In genomic region chr3:28726840-28727239, GRCh38 we compare ENCODE assay signal across 9 cellular contexts.
DNase-seq lines count a peak whose midpoint lies in the region; ATAC-seq, FAIRE-seq and TF ChIP-seq lines count a peak whose summit lies in the region.
"Had no signal": no experiment of that assay in that cellular context is flagged by ENCODE, and none has a peak within 500 bp of the region (broad histone marks: within the 10 kb centered on the region; RNA-seq: fewer than 3 reads in every experiment).

No MANE protein-coding gene starts in this region.

- TF ChIP-seq CTCF in HEK293 (tag by site-specific recombination; IDR thresholded peaks at IDR 0.05) (no peak), kidney (IDR thresholded peaks at IDR 0.05; ENCODE audit: borderline replicate concordance, extremely low read depth, insufficient read depth) (peak; percentile 39)

- no peak overlapping the region for H3K27ac Mint-ChIP-seq in activated T-cell treated with anti-CD3 and anti-CD28 coated beads, Interleukin-2, amount 50 U/mL, for 72 hours

- H3K27ac ChIP-seq in HEK293 (ENCODE audit: extremely low read depth, low read depth, low read length) (no peak overlapping the region), kidney (ENCODE audit: low read depth in 2 of 2, low read length in 2 of 2) (no peak overlapping the region)

- POLR2A ChIA-PET in HEK293 (lab: Yijun Ruan, JAX), result no interaction called here

- H3K4me1 Mint-ChIP-seq in activated T-cell treated with anti-CD3 and anti-CD28 coated beads, Interleukin-2, amount 50 U/mL, for 72 hours (ENCODE audit: low read depth), result no peaks in the 10 kb centered on the region
- H3K4me1 Mint-ChIP-seq: central memory CD8-positive, alpha-beta T cell had no signal

- H3K4me1 ChIP-seq in HEK293 (ENCODE audit: control insufficient read depth, insufficient read depth, low read length) (no peaks in the 10 kb centered on the region), kidney (ENCODE audit: control insufficient read depth in 1 of 2, insufficient read depth in 1 of 2, low read depth in 1 of 2, low read length in 2 of 2) (no peaks in the 10 kb centered on the region)

- H3K36me3 ChIP-seq in HEK293 (ENCODE audit: control insufficient read depth in 2 of 2, insufficient read depth in 1 of 2, low read length in 2 of 2) (no peaks in the 10 kb centered on the region), kidney (ENCODE audit: control insufficient read depth in 1 of 2, insufficient read depth in 2 of 2, low read length in 2 of 2) (no peaks in the 10 kb centered on the region)

- H3K27me3 Mint-ChIP-seq in activated T-cell treated with anti-CD3 and anti-CD28 coated beads, Interleukin-2, amount 50 U/mL, for 72 hours (ENCODE audit: low read depth), result peaks cover 6% of the 10 kb centered on the region
- H3K27me3 Mint-ChIP-seq: central memory CD8-positive, alpha-beta T cell had no signal

- H3K4me3 ChIP-seq in HEK293 (ENCODE audit: low read depth, low read length), result no peak overlapping the region
- H3K4me3 ChIP-seq in kidney (ENCODE audit: low read length in 2 of 2), result no peak overlapping the region

- peaks cover 4 to 14% of the 10 kb centered on the region in 2 donors for H3K9me3 Mint-ChIP-seq in activated T-cell treated with anti-CD3 and anti-CD28 coated beads, Interleukin-2, amount 50 U/mL, for 72 hours
- H3K9me3 Mint-ChIP-seq: central memory CD8-positive, alpha-beta T cell had no signal

- intact Hi-C loops in kidney (cut with DNase I), result no loop called here

- CTCF ChIA-PET in HEK293 (lab: Yijun Ruan, JAX), result interaction anchor here (0.6 to 2.7 kb wide), 14 partner anchors 9 to 254 kb away, joined by 3 to 20 read pairs (median 4); no protein-coding TSS in a partner anchor

- DNase-seq in activated T-cell treated with anti-CD3 and anti-CD28 coated beads, Interleukin-2, amount 50 U/mL, for 72 hours, result peak; percentile 9 to 14
- DNase-seq in activated T-cell treated with anti-CD3 and anti-CD28 coated beads for 4 hours, result no peak
- DNase-seq in NAMALWA (ENCODE audit: low spot score), result peak; percentile 63
- DNase-seq in amniotic epithelial cell (ENCODE audit: low read depth), result peak; percentile 53
- DNase-seq in kidney, result no peak
- DNase-seq in hippocampal formation (lab: John Stamatoyannopoulos, UW), result no peak

- no peak overlapping the region for H3K4me3 Mint-ChIP-seq in activated T-cell treated with anti-CD3 and anti-CD28 coated beads, Interleukin-2, amount 50 U/mL, for 72 hours
- H3K4me3 Mint-ChIP-seq: central memory CD8-positive, alpha-beta T cell had no signal

- H3K9me3 ChIP-seq in HEK293 (ENCODE audit: control insufficient read depth, insufficient read depth, low read depth, low read length) (no peaks in the 10 kb centered on the region), kidney (ENCODE audit: control insufficient read depth in 1 of 2, low read length in 2 of 2) (no peaks in the 10 kb centered on the region)

- peak in 1 of 2 donors; percentile 26 for ATAC-seq in activated T-cell treated with anti-CD3 and anti-CD28 coated beads, Interleukin-2, amount 50 U/mL, for 72 hours (replicated peaks in 1 of 2)
- no peak for ATAC-seq in HG02970 (IDR thresholded peaks at IDR 0.05; ENCODE audit: low FRiP score, unreplicated experiment)

- H3K36me3 Mint-ChIP-seq in activated T-cell treated with anti-CD3 and anti-CD28 coated beads, Interleukin-2, amount 50 U/mL, for 72 hours (ENCODE audit: insufficient read depth in 2 of 2), result peaks cover 0 to 3% of the 10 kb centered on the region in 2 donors

- FAIRE-seq in kidney (lab: Jason Lieb, UNC), result no peak

- H3K9ac ChIP-seq in kidney (ENCODE audit: low read length in 2 of 2), result no peak overlapping the region

TF ChIP-seq in HEK293, 187 proteins besides CTCF, POLR2A, EP300 and RAD21:
- TF ChIP-seq ZNF654 (tag by site-specific recombination; IDR thresholded peaks at IDR 0.05; ENCODE audit: low read depth), result peak; percentile 43
- no peak for TF ChIP-seq ZNF416 (tag by site-specific recombination; IDR thresholded peaks at IDR 0.05)

Comparison
In these comparisons a context has a peak if more than half of its experiments do, and no peak if none do; other contexts are left out.
1. DNase-seq: peak in activated T-cell treated with anti-CD3 and anti-CD28 coated beads, Interleukin-2, amount 50 U/mL, for 72 hours (2 of 2), NAMALWA (single experiment) and amniotic epithelial cell (single experiment); none in activated T-cell treated with anti-CD3 and anti-CD28 coated beads for 4 hours (single experiment), kidney (single experiment) and hippocampal formation (0 of 2).